ENCODE assay signal across 8 cellular contexts in genomic region chr2:108652187-108652931, GRCh38.
DNase-seq lines count a peak whose midpoint lies in the region; ATAC-seq, FAIRE-seq and TF ChIP-seq lines count a peak whose summit lies in the region.
"Not testable (repeated sequence)": the region's sequence is repeated elsewhere in the genome, so short reads cannot be mapped to it uniquely, and the experiment has no call there.

No MANE protein-coding gene starts in this region.

- intact Hi-C loops in activated T-helper 1 cell treated with anti-CD3 and anti-CD28 coated beads, Interleukin-12 subunit alpha, Interleukin-12 subunit beta, Interleukin-2, Interleukin-4 antibody, amounts not matched to agents 30 ng/mL and 10 ng/mL and 1 ng/mL, durations not matched to agents 14 hours and 24 hours and 36 hours (cut with micrococcal nuclease), result loop anchor here (2.0 to 5.0 kb wide), 3 partner anchors 40 to 120 kb away; partner anchors contain the start of genes LIMS1 and RANBP2
- intact Hi-C loops in stomach (cut with DNase I; ENCODE audit: low total_unique reads), result not testable (repeated sequence)

- ATAC-seq in GM18499 (IDR thresholded peaks at IDR 0.05; ENCODE audit: insufficient read depth, unreplicated experiment) (peak; percentile 84), HG03558 (IDR thresholded peaks at IDR 0.05; ENCODE audit: extremely low read depth, unreplicated experiment) (peak; percentile 76), SK-N-SH treated with all-trans-retinoic acid at 6 μM for 48 hours (peak; percentile 73)
- ATAC-seq in natural killer cell treated with Interleukin-12 subunit alpha and Interleukin-12 subunit beta and Interleukin-15 and Interleukin-18, amount 100 ng/mL, for 72 hours, result peak; percentile 97 to 98

- peaks cover 57% of the 10 kb centered on the region for H3K4me1 Mint-ChIP-seq in activated T-helper 1 cell treated with anti-CD3 and anti-CD28 coated beads, Interleukin-12 subunit alpha, Interleukin-12 subunit beta, Interleukin-2, Interleukin-4 antibody, amounts not matched to agents 30 ng/mL and 10 ng/mL and 1 ng/mL, durations not matched to agents 14 hours and 24 hours and 36 hours (ENCODE audit: low read depth)
- H3K4me1 Mint-ChIP-seq in natural killer cell treated with Interleukin-12 subunit alpha and Interleukin-12 subunit beta and Interleukin-15 and Interleukin-18, amount 100 ng/mL, for 72 hours (ENCODE audit: low read depth in 2 of 2), result peaks cover 24 to 33% of the 10 kb centered on the region in 2 donors

- peaks cover 0 to 15% (median 0%) of the 10 kb centered on the region in 4 donors for H3K4me1 ChIP-seq in stomach

- DNase-seq in H54 (ENCODE audit: insufficient read length, low spot score); stomach: not testable (repeated sequence)
- DNase-seq in activated T-helper 1 cell treated with anti-CD3 and anti-CD28 coated beads, Interleukin-12 subunit alpha, Interleukin-12 subunit beta, Interleukin-2, Interleukin-4 antibody, amounts not matched to agents 30 ng/mL and 10 ng/mL and 1 ng/mL, durations not matched to agents 14 hours and 24 hours and 36 hours (ENCODE audit: low spot score), result peak; percentile 59
- peak; percentile 93 for DNase-seq in fibroblast of gingiva (ENCODE audit: low read depth)
- peak; percentile 78 for DNase-seq in natural killer cell treated with Interleukin-12 subunit alpha and Interleukin-12 subunit beta and Interleukin-15 and Interleukin-18, amount 100 ng/mL, for 72 hours (ENCODE audit: low spot score)

- not testable (repeated sequence) for TF ChIP-seq POLR2A in H54 (IDR thresholded peaks at IDR 0.05; ENCODE audit: low read depth, low read length); stomach (IDR thresholded peaks at IDR 0.05)

- H3K4me3 ChIP-seq in stomach, result not testable (repeated sequence)

- peak; percentile 78 for FAIRE-seq in H54 (lab: Jason Lieb, UNC)

- H3K27me3 ChIP-seq in stomach, result not testable (repeated sequence)

- H3K36me3 ChIP-seq in stomach, result not testable (repeated sequence)

- not testable (repeated sequence) for H3K27me3 Mint-ChIP-seq in activated T-helper 1 cell treated with anti-CD3 and anti-CD28 coated beads, Interleukin-12 subunit alpha, Interleukin-12 subunit beta, Interleukin-2, Interleukin-4 antibody, amounts not matched to agents 30 ng/mL and 10 ng/mL and 1 ng/mL, durations not matched to agents 14 hours and 24 hours and 36 hours (ENCODE audit: insufficient read depth); natural killer cell treated with Interleukin-12 subunit alpha and Interleukin-12 subunit beta and Interleukin-15 and Interleukin-18, amount 100 ng/mL, for 72 hours

- not testable (repeated sequence) for TF ChIP-seq EP300 in stomach (IDR thresholded peaks at IDR 0.05)

- H3K9me3 ChIP-seq in stomach, result not testable (repeated sequence)

- not testable (repeated sequence) for TF ChIP-seq CTCF in stomach (IDR thresholded peaks at IDR 0.05)

- peaks cover 17% of the 10 kb centered on the region for H3K36me3 Mint-ChIP-seq in activated T-helper 1 cell treated with anti-CD3 and anti-CD28 coated beads, Interleukin-12 subunit alpha, Interleukin-12 subunit beta, Interleukin-2, Interleukin-4 antibody, amounts not matched to agents 30 ng/mL and 10 ng/mL and 1 ng/mL, durations not matched to agents 14 hours and 24 hours and 36 hours (ENCODE audit: low read depth)
- not testable (repeated sequence) for H3K36me3 Mint-ChIP-seq in natural killer cell treated with Interleukin-12 subunit alpha and Interleukin-12 subunit beta and Interleukin-15 and Interleukin-18, amount 100 ng/mL, for 72 hours

- peak overlapping the region; percentile 71 for H3K4me3 Mint-ChIP-seq in activated T-helper 1 cell treated with anti-CD3 and anti-CD28 coated beads, Interleukin-12 subunit alpha, Interleukin-12 subunit beta, Interleukin-2, Interleukin-4 antibody, amounts not matched to agents 30 ng/mL and 10 ng/mL and 1 ng/mL, durations not matched to agents 14 hours and 24 hours and 36 hours
- peak overlapping the region; percentile 73 for H3K4me3 Mint-ChIP-seq in natural killer cell treated with Interleukin-12 subunit alpha and Interleukin-12 subunit beta and Interleukin-15 and Interleukin-18, amount 100 ng/mL, for 72 hours

- H3K27ac ChIP-seq in stomach, result peak overlapping the region in 3 of 5 donors; percentile 56 to 66 (median 62)

- H3K9me3 Mint-ChIP-seq in activated T-helper 1 cell treated with anti-CD3 and anti-CD28 coated beads, Interleukin-12 subunit alpha, Interleukin-12 subunit beta, Interleukin-2, Interleukin-4 antibody, amounts not matched to agents 30 ng/mL and 10 ng/mL and 1 ng/mL, durations not matched to agents 14 hours and 24 hours and 36 hours; natural killer cell treated with Interleukin-12 subunit alpha and Interleukin-12 subunit beta and Interleukin-15 and Interleukin-18, amount 100 ng/mL, for 72 hours: not testable (repeated sequence)

- peak overlapping the region; percentile 92 for H3K27ac Mint-ChIP-seq in activated T-helper 1 cell treated with anti-CD3 and anti-CD28 coated beads, Interleukin-12 subunit alpha, Interleukin-12 subunit beta, Interleukin-2, Interleukin-4 antibody, amounts not matched to agents 30 ng/mL and 10 ng/mL and 1 ng/mL, durations not matched to agents 14 hours and 24 hours and 36 hours
- peak overlapping the region; percentile 88 to 93 for H3K27ac Mint-ChIP-seq in natural killer cell treated with Interleukin-12 subunit alpha and Interleukin-12 subunit beta and Interleukin-15 and Interleukin-18, amount 100 ng/mL, for 72 hours

- WGBS in stomach, 5 donors, result 51 to 79% (median 68%) methylated on average over 6 to 7 of the region's 7 CpGs

TF ChIP-seq in SK-N-SH treated with all-trans-retinoic acid at 6 μM for 48 hours, 23 proteins besides CTCF, POLR2A, EP300 and RAD21:
- 0 out of 2 replicates have a peak, but pooled peaks have one; percentile 22 for TF ChIP-seq TSHZ2 (CRISPR knock-in tag; IDR thresholded peaks at IDR 0.05)
- TF ChIP-seq TCF4 (CRISPR knock-in tag; IDR thresholded peaks at IDR 0.05; ENCODE audit: borderline replicate concordance), result 0 out of 2 replicates have a peak, but pooled peaks have one; percentile 45
- peak; percentile 70; the same call in 1 of the 2 replicates for TF ChIP-seq TOX (CRISPR knock-in tag; IDR thresholded peaks at IDR 0.05; ENCODE audit: borderline replicate concordance)
- peak; percentile 52 for TF ChIP-seq ISL1 (CRISPR knock-in tag; IDR thresholded peaks at IDR 0.05)
- 0 out of 2 replicates have a peak, but pooled peaks have one; percentile 15 for TF ChIP-seq CREB5 (CRISPR knock-in tag; IDR thresholded peaks at IDR 0.05; ENCODE audit: low read depth)
- TF ChIP-seq POU6F1 (CRISPR knock-in tag; IDR thresholded peaks at IDR 0.05; ENCODE audit: borderline replicate concordance, low read depth), result peak; percentile 69; the same call in 1 of the 2 replicates
- TF ChIP-seq ESRRG (CRISPR knock-in tag; IDR thresholded peaks at IDR 0.05), result 0 out of 2 replicates have a peak, but pooled peaks have one; percentile 24
- TF ChIP-seq ZFP3 (CRISPR knock-in tag; IDR thresholded peaks at IDR 0.05), result 0 out of 2 replicates have a peak, but pooled peaks have one; percentile 13
